9 cellular contexts compared by ENCODE assay signal in genomic region chr17:74199306-74200092, GRCh38. TPM values are rescaled to one million over a fixed set of nuclear protein-coding genes. Genes with fewer than 3 reads are reported as not detected.
DNase-seq lines count a peak whose midpoint lies in the region; ATAC-seq and TF ChIP-seq lines count a peak whose summit lies in the region.
"Had no signal": no experiment of that assay in that cellular context is flagged by ENCODE, and none has a peak within 500 bp of the region (broad histone marks: within the 10 kb centered on the region; RNA-seq: fewer than 3 reads in every experiment).

No MANE protein-coding gene starts in this region.

- peaks cover 6% of the 10 kb centered on the region for H3K36me3 Mint-ChIP-seq in CD4-positive, alpha-beta T cell (ENCODE audit: low read depth)
- peaks cover 14% of the 10 kb centered on the region for H3K36me3 Mint-ChIP-seq in activated T-helper 17 cell treated with anti-CD3 and anti-CD28 coated beads, Interleukin-2, amount 50 U/mL, for 72 hours (ENCODE audit: low read depth)
- H3K36me3 Mint-ChIP-seq in neural progenitor cell, result peaks cover 3% of the 10 kb centered on the region

- H3K9ac ChIP-seq in neural progenitor cell, result no peak overlapping the region

- H3K4me1 ChIP-seq in neural progenitor cell (peaks cover under 1% of the 10 kb centered on the region), vagina (peaks cover 20% of the 10 kb centered on the region)

- H4K20me1 ChIP-seq in neural progenitor cell (ENCODE audit: low read depth), result peaks cover 10% of the 10 kb centered on the region

- H3K36me3 ChIP-seq in neural progenitor cell, result no peaks in the 10 kb centered on the region
- no peaks in the 10 kb centered on the region for H3K36me3 ChIP-seq in vagina

- POLR2A ChIA-PET in CD4-positive, alpha-beta T cell (lab: Charles Lee), result no interaction called here

- intact Hi-C loops in CD4-positive, alpha-beta T cell (cut with DNase I, micrococcal nuclease), result loop anchor here in 1 of 2 experiments (1.0 to 10.0 kb wide), 4 partner anchors 535 to 1475 kb away; partner anchors contain the start of gene RAB37
- intact Hi-C loops in vagina (cut with DNase I), result no loop called here

- H3K27me3 ChIP-seq in CD4-positive, alpha-beta T cell (ENCODE audit: control insufficient read depth, insufficient read depth, low read length), result peaks cover 24% of the 10 kb centered on the region
- H3K27me3 ChIP-seq in neural progenitor cell (peaks cover 54% of the 10 kb centered on the region), vagina (no peaks in the 10 kb centered on the region)

- H3F3A ChIP-seq in neural progenitor cell (ENCODE audit: low read depth), result peaks cover 3% of the 10 kb centered on the region

- H3K4me3 Mint-ChIP-seq in CD4-positive, alpha-beta T cell, result peak overlapping the region; percentile 81
- H3K4me3 Mint-ChIP-seq in activated T-helper 17 cell treated with anti-CD3 and anti-CD28 coated beads, Interleukin-2, amount 50 U/mL, for 72 hours, result peak overlapping the region; percentile 11
- peak overlapping the region; percentile 10 for H3K4me3 Mint-ChIP-seq in neural progenitor cell
- H3K4me3 Mint-ChIP-seq: stimulated activated naive CD8-positive, alpha-beta T cell treated with anti-CD3 and anti-CD28 coated beads, Interleukin-15, Interleukin-2, amounts not matched to agents 100 ng/mL and 50 ng/mL, for 24 hours had no signal

- TF ChIP-seq CTCF in CD4-positive, alpha-beta T cell (IDR thresholded peaks at IDR 0.05), result peak; percentile 93
- peak; percentile 99 for TF ChIP-seq CTCF in neural progenitor cell (IDR thresholded peaks at IDR 0.05)
- TF ChIP-seq CTCF in vagina (IDR thresholded peaks at IDR 0.05), result peak; percentile 59 to 65 (median 65)

- peaks cover 42% of the 10 kb centered on the region for H3K27me3 Mint-ChIP-seq in CD4-positive, alpha-beta T cell
- H3K27me3 Mint-ChIP-seq in activated T-helper 17 cell treated with anti-CD3 and anti-CD28 coated beads, Interleukin-2, amount 50 U/mL, for 72 hours, result peaks cover 16% of the 10 kb centered on the region
- H3K27me3 Mint-ChIP-seq in neural progenitor cell (ENCODE audit: insufficient read depth, low read depth), result peaks cover 21% of the 10 kb centered on the region

- no peaks in the 10 kb centered on the region for H3K9me3 ChIP-seq in CD4-positive, alpha-beta T cell (ENCODE audit: control insufficient read depth, low read length)
- H3K9me3 ChIP-seq in neural progenitor cell (ENCODE audit: low read depth), result no peaks in the 10 kb centered on the region
- H3K9me3 ChIP-seq in vagina, result no peaks in the 10 kb centered on the region

- ATAC-seq in CD4-positive, alpha-beta T cell (ENCODE audit: poor library complexity), result peak; percentile 42
- peak; percentile 38 for ATAC-seq in HG03342 (IDR thresholded peaks at IDR 0.05; ENCODE audit: unreplicated experiment)
- peak; percentile 57 for ATAC-seq in activated T-helper 17 cell treated with anti-CD3 and anti-CD28 coated beads, Interleukin-2, amount 50 U/mL, for 72 hours (replicated peaks)

- H3K79me2 ChIP-seq in neural progenitor cell (ENCODE audit: low read depth), result peaks cover 10% of the 10 kb centered on the region

- H3K4me1 Mint-ChIP-seq in CD4-positive, alpha-beta T cell (ENCODE audit: low read depth), result peaks cover 19% of the 10 kb centered on the region
- H3K4me1 Mint-ChIP-seq in activated T-helper 17 cell treated with anti-CD3 and anti-CD28 coated beads, Interleukin-2, amount 50 U/mL, for 72 hours, result peaks cover 14% of the 10 kb centered on the region
- peaks cover 53% of the 10 kb centered on the region for H3K4me1 Mint-ChIP-seq in neural progenitor cell

- no peak for TF ChIP-seq POLR2A in vagina (IDR thresholded peaks at IDR 0.05)

- peak overlapping the region; percentile 29 for H2AFZ ChIP-seq in neural progenitor cell (replicated peaks)

- H3K27ac ChIP-seq in CD4-positive, alpha-beta T cell (ENCODE audit: low read depth, low read length), result no peak overlapping the region
- H3K27ac ChIP-seq in neural progenitor cell (no peak overlapping the region), vagina (no peak overlapping the region)

- peak; percentile 23 to 68 (median 54) for DNase-seq in CD4-positive, alpha-beta T cell
- DNase-seq in RKO (ENCODE audit: low spot score) (peak; percentile 61), fibroblast of peridontal ligament (ENCODE audit: extremely low read depth) (peak; percentile 37), neural progenitor cell (ENCODE audit: low spot score) (peak; percentile 78), vagina (ENCODE audit: extremely low spot score in 2 of 2) (no peak), NCI-H1417 treated with DMSO at 0.1 percent for 48 hours (lab: John Stamatoyannopoulos, UW) (no peak)

- H3K4me3 ChIP-seq in neural progenitor cell (no peak overlapping the region), vagina (no peak overlapping the region)

- no peak overlapping the region for H3K27ac Mint-ChIP-seq in CD4-positive, alpha-beta T cell
- no peak overlapping the region for H3K27ac Mint-ChIP-seq in activated T-helper 17 cell treated with anti-CD3 and anti-CD28 coated beads, Interleukin-2, amount 50 U/mL, for 72 hours
- no peak overlapping the region for H3K27ac Mint-ChIP-seq in neural progenitor cell
- H3K27ac Mint-ChIP-seq: stimulated activated naive CD8-positive, alpha-beta T cell treated with anti-CD3 and anti-CD28 coated beads, Interleukin-15, Interleukin-2, amounts not matched to agents 100 ng/mL and 50 ng/mL, for 24 hours had no signal

- CTCF ChIA-PET in CD4-positive, alpha-beta T cell (lab: Charles Lee), result interaction anchor here (0.7 to 1.1 kb wide), 9 partner anchors 8 to 830 kb away, joined by 3 to 14 read pairs (median 5); partner anchors contain the start of gene TTYH2

- no peak overlapping the region for H3K4me2 ChIP-seq in neural progenitor cell

- H3K9me3 Mint-ChIP-seq in CD4-positive, alpha-beta T cell, result no peaks in the 10 kb centered on the region
- H3K9me3 Mint-ChIP-seq in activated T-helper 17 cell treated with anti-CD3 and anti-CD28 coated beads, Interleukin-2, amount 50 U/mL, for 72 hours, result no peaks in the 10 kb centered on the region
- H3K9me3 Mint-ChIP-seq in neural progenitor cell, result peaks cover 3% of the 10 kb centered on the region
- H3K9me3 Mint-ChIP-seq: stimulated activated naive CD8-positive, alpha-beta T cell treated with anti-CD3 and anti-CD28 coated beads, Interleukin-15, Interleukin-2, amounts not matched to agents 100 ng/mL and 50 ng/mL, for 24 hours had no signal

RNA-seq across cellular contexts. Expression of gene RPL38, which starts 4.0 kb away (rescaled TPM):
- 1,000 to 10,000 TPM; 2,305 to 2,531 TPM for total RNA-seq in CD4-positive, alpha-beta T cell
- total RNA-seq in activated T-helper 17 cell treated with anti-CD3 and anti-CD28 coated beads, Interleukin-2, amount 50 U/mL, for 72 hours, result 1,000 to 10,000 TPM; 1,259 to 1,366 TPM
- 343 and 393 TPM in 2 replicates for total RNA-seq in neural progenitor cell (ENCODE audit: low replicate concordance)
- 571 TPM for total RNA-seq in vagina

RNA-seq across cellular contexts. Expression of gene TTYH2, which starts 13.9 kb away (rescaled TPM):
- 1 to 10 TPM; 4.4 to 5.4 TPM for total RNA-seq in CD4-positive, alpha-beta T cell
- total RNA-seq in activated T-helper 17 cell treated with anti-CD3 and anti-CD28 coated beads, Interleukin-2, amount 50 U/mL, for 72 hours, result 10 to 100 TPM in 1 of 2 donors, 1 to 10 TPM in 1; 2.6 to 13.9 TPM
- 3.2 and 5.8 TPM in 2 replicates for total RNA-seq in neural progenitor cell (ENCODE audit: low replicate concordance)
- total RNA-seq in vagina, result 3.4 TPM

Comparison
In these comparisons a context has a peak if more than half of its experiments do, and no peak if none do; other contexts are left out.
1. DNase-seq: peak in CD4-positive, alpha-beta T cell (10 of 10), RKO (single experiment), fibroblast of peridontal ligament (single experiment) and neural progenitor cell (single experiment); none in vagina (0 of 2) and NCI-H1417 treated with DMSO at 0.1 percent for 48 hours (single experiment).
2. H3K4me3 Mint-ChIP-seq: peak in every context shown above with its lines; median percentile 81 in CD4-positive, alpha-beta T cell; 11 in activated T-helper 17 cell treated with anti-CD3 and anti-CD28 coated beads, Interleukin-2, amount 50 U/mL, for 72 hours; 10 in neural progenitor cell.
3. Peak in every context shown above with its lines, with median percentiles within 50 percentile points of each other: ATAC-seq and CTCF ChIP-seq.